26 cellular contexts compared by ENCODE assay signal in the genomic region with DNA sequence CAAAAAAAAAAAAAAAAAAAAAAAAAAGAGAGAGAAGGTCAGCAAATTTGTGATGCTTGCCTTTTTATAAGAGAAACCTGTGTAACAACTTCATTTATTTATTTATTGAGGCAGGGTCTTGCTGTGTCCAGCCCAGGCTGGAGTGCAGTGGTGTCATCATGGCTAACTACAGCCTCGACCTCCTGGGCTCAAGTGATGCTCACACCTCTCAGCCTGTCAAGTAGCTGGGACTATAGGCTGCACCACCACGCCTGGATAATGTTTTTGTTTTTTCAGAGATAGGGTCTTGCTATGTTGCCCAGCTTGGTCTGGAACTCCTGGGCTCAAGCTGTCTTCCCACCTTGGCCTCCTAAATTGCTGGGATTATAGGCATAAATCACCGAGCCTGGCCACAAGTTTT. TPM values are rescaled to one million over a fixed set of nuclear protein-coding genes. Genes with fewer than 3 reads are reported as not detected.
DNase-seq lines count a peak whose midpoint lies in the region; ATAC-seq, FAIRE-seq and TF ChIP-seq lines count a peak whose summit lies in the region.
"Had no signal": no experiment of that assay in that cellular context is flagged by ENCODE, and none has a peak within 500 bp of the region (broad histone marks: within the 10 kb centered on the region; RNA-seq: fewer than 3 reads in every experiment).

No MANE protein-coding gene starts in this region.

- CTCF ChIA-PET in endothelial cell of umbilical vein (lab: Charles Lee), result interaction anchor here (1.4 kb wide), 1 partner anchor 9 kb away, joined by 3 read pairs; no protein-coding TSS in a partner anchor

- peaks cover 0 to 5% of the 10 kb centered on the region in 2 experiments for H3K36me3 ChIP-seq in endothelial cell of umbilical vein (ENCODE audit: control insufficient read depth in 2 of 2, extremely low read depth in 1 of 2, insufficient read depth in 2 of 2, low read length in 2 of 2)
- H3K36me3 ChIP-seq: BLaER1 treated with 17β-estradiol and CSF1 and Interleukin-3, amounts not matched to agents 10 nM and 100 nM had no signal

- H3K4me1 ChIP-seq in endothelial cell of umbilical vein (ENCODE audit: control insufficient read depth, extremely low read depth, insufficient read depth, low read length), result no peaks in the 10 kb centered on the region
- H3K4me1 ChIP-seq: HAP-1 had no signal

- peak; percentile 32 for DNase-seq in activated CD8-positive, alpha-beta memory T cell treated with anti-CD3 and anti-CD28 coated beads, Interleukin-2, amount 50 U/mL, for 48 hours
- no peak for DNase-seq in activated CD8-positive, alpha-beta memory T cell treated with anti-CD3 and anti-CD28 coated beads for 24 hours
- DNase-seq in endothelial cell of umbilical vein (ENCODE audit: low read depth, low spot score) (no peak), NCI-H774 (lab: John Stamatoyannopoulos, UW) (no peak), GM12891 (ENCODE audit: insufficient read length, low spot score) (no peak), activated T-cell treated with anti-CD3 and anti-CD28 coated beads for 4 hours (no peak)
- DNase-seq in stimulated activated effector memory CD8-positive, alpha-beta T cell treated with anti-CD3 and anti-CD28 coated beads, Interleukin-12 subunit alpha, Interleukin-12 subunit beta, amount 100 ng/mL, for 72 hours (ENCODE audit: low spot score in 2 of 2), result no peak
- DNase-seq: Calu3; CD4-positive, alpha-beta T cell; COR-L47; DMS53; DMS79 treated with DMSO at 0.1 percent for 48 hours; GF-D8; GOT3; HFFc6 had no signal

- H3K9me1 ChIP-seq in endothelial cell of umbilical vein (replicated peaks; ENCODE audit: control insufficient read depth, extremely low read depth, insufficient read depth, low read length), result no peaks in the 10 kb centered on the region

- no TSS peak for BruUV-seq in endothelial cell of umbilical vein (replicated peaks; lab: Mats Ljungman, UMichigan)

- no peaks in the 10 kb centered on the region for H3K4me1 Mint-ChIP-seq in stimulated activated effector memory CD8-positive, alpha-beta T cell treated with anti-CD3 and anti-CD28 coated beads, Interleukin-12 subunit alpha, Interleukin-12 subunit beta, amount 100 ng/mL, for 72 hours
- H3K4me1 Mint-ChIP-seq: B cell, CD14-positive monocyte had no signal

- H3K9me3 Mint-ChIP-seq in stimulated activated effector memory CD8-positive, alpha-beta T cell treated with anti-CD3 and anti-CD28 coated beads, Interleukin-12 subunit alpha, Interleukin-12 subunit beta, amount 100 ng/mL, for 72 hours, result no peaks in the 10 kb centered on the region
- H3K9me3 Mint-ChIP-seq: CD4-positive, alpha-beta T cell; HFFc6 had no signal

- no peak overlapping the region for H3K9ac ChIP-seq in endothelial cell of umbilical vein (replicated peaks; ENCODE audit: extremely low read depth, insufficient read depth, low read length)
- H3K9ac ChIP-seq: BLaER1 treated with 17β-estradiol and CSF1 and Interleukin-3, amounts not matched to agents 10 nM and 100 nM had no signal

- ATAC-seq in stimulated activated effector memory CD8-positive, alpha-beta T cell treated with anti-CD3 and anti-CD28 coated beads, Interleukin-12 subunit alpha, Interleukin-12 subunit beta, amount 100 ng/mL, for 72 hours, result no peak

- no peak overlapping the region for H2AFZ ChIP-seq in endothelial cell of umbilical vein (ENCODE audit: low read depth, low read length)

- intact Hi-C loops in endothelial cell of umbilical vein (cut with micrococcal nuclease), result no loop called here

- no peak for TF ChIP-seq POLR2A in endothelial cell of umbilical vein (IDR thresholded peaks at IDR 0.05; ENCODE audit: low read depth, low read length)
- no peak for TF ChIP-seq POLR2A in GM12891 (IDR thresholded peaks at IDR 0.05; ENCODE audit: low read depth, low read length)

- no peaks in the 10 kb centered on the region for H3K9me3 ChIP-seq in endothelial cell of umbilical vein (replicated peaks; ENCODE audit: control insufficient read depth, insufficient read depth, low read length)
- H3K9me3 ChIP-seq: HAP-1 had no signal

- dilution Hi-C loops in endothelial cell of umbilical vein (cut with MboI; ENCODE audit: extremely low pct_ligation_motif_present, low sequenced_read_pairs), result no loop called here

- H3K27me3 ChIP-seq in endothelial cell of umbilical vein (ENCODE audit: control insufficient read depth in 2 of 2, insufficient read depth in 2 of 2, low read length in 2 of 2), result no peaks in the 10 kb centered on the region
- H3K27me3 ChIP-seq: BLaER1 treated with 17β-estradiol and CSF1 and Interleukin-3, amounts not matched to agents 10 nM and 100 nM had no signal

- H3K4me2 ChIP-seq in endothelial cell of umbilical vein (ENCODE audit: insufficient read depth, low read length), result no peak overlapping the region
- H3K4me2 ChIP-seq: BLaER1 treated with 17β-estradiol and CSF1 and Interleukin-3, amounts not matched to agents 10 nM and 100 nM had no signal

- H3K79me2 ChIP-seq in endothelial cell of umbilical vein (ENCODE audit: control insufficient read depth, insufficient read depth, low read length), result no peaks in the 10 kb centered on the region

- H3K27ac Mint-ChIP-seq in stimulated activated effector memory CD8-positive, alpha-beta T cell treated with anti-CD3 and anti-CD28 coated beads, Interleukin-12 subunit alpha, Interleukin-12 subunit beta, amount 100 ng/mL, for 72 hours, result peak overlapping the region; percentile 17
- H3K27ac Mint-ChIP-seq: B cell; CD14-positive monocyte; CD4-positive, alpha-beta T cell; HFFc6 had no signal

- peak; percentile 63 for FAIRE-seq in endothelial cell of umbilical vein (lab: Jason Lieb, UNC)
- FAIRE-seq in GM12891 (lab: Jason Lieb, UNC), result no peak
- FAIRE-seq: A204.1, GM12892, H54 had no signal

- H3K4me3 Mint-ChIP-seq in stimulated activated effector memory CD8-positive, alpha-beta T cell treated with anti-CD3 and anti-CD28 coated beads, Interleukin-12 subunit alpha, Interleukin-12 subunit beta, amount 100 ng/mL, for 72 hours, result no peak overlapping the region
- H3K4me3 Mint-ChIP-seq: B cell; CD14-positive monocyte; CD4-positive, alpha-beta T cell; HFFc6 had no signal

- H3K27ac ChIP-seq in endothelial cell of umbilical vein (ENCODE audit: insufficient read depth, low read depth, low read length), result no peak overlapping the region
- H3K27ac ChIP-seq: 22Rv1; BLaER1 treated with 17β-estradiol and CSF1 and Interleukin-3, amounts not matched to agents 10 nM and 100 nM had no signal

- H4K20me1 ChIP-seq in endothelial cell of umbilical vein (replicated peaks; ENCODE audit: control insufficient read depth, extremely low read depth, insufficient read depth, low read length), result no peaks in the 10 kb centered on the region
- H4K20me1 ChIP-seq: BLaER1 treated with 17β-estradiol and CSF1 and Interleukin-3, amounts not matched to agents 10 nM and 100 nM had no signal

- H3K36me3 Mint-ChIP-seq in stimulated activated effector memory CD8-positive, alpha-beta T cell treated with anti-CD3 and anti-CD28 coated beads, Interleukin-12 subunit alpha, Interleukin-12 subunit beta, amount 100 ng/mL, for 72 hours, result no peaks in the 10 kb centered on the region

- POLR2A ChIA-PET in endothelial cell of umbilical vein (lab: Charles Lee), result no interaction called here

- no peak overlapping the region for H3K4me3 ChIP-seq in endothelial cell of umbilical vein (replicated peaks in 1 of 3; ENCODE audit: insufficient read depth in 1 of 3, low read depth in 1 of 3, low read length in 3 of 3)
- H3K4me3 ChIP-seq: BLaER1 treated with 17β-estradiol and CSF1 and Interleukin-3, amounts not matched to agents 10 nM and 100 nM; HAP-1 had no signal

- no peak for TF ChIP-seq CTCF in endothelial cell of umbilical vein (IDR thresholded peaks at IDR 0.05; ENCODE audit: extremely low read depth in 1 of 2, insufficient read depth in 1 of 2, low read depth in 1 of 2, low read length in 2 of 2)

TF ChIP-seq in endothelial cell of umbilical vein, 7 proteins besides CTCF, POLR2A, EP300 and RAD21:
- TF ChIP-seq MYC (IDR thresholded peaks at IDR 0.05; ENCODE audit: low read depth, low read length) (no peak), JUN (IDR thresholded peaks at IDR 0.05; ENCODE audit: borderline replicate concordance, insufficient read depth, insufficient read length, low read depth) (no peak), POLR2AphosphoS5 (IDR thresholded peaks at IDR 0.05; ENCODE audit: insufficient read depth, low read depth, low read length) (no peak), FOS (IDR thresholded peaks at IDR 0.05; ENCODE audit: borderline replicate concordance, insufficient read depth, low read length) (no peak)

TF ChIP-seq in GM12891, 5 proteins besides CTCF, POLR2A, EP300 and RAD21:
- TF ChIP-seq POU2F2 (IDR thresholded peaks at IDR 0.05; ENCODE audit: low read depth, low read length), result no peak
- no peak for TF ChIP-seq TAF1 (IDR thresholded peaks at IDR 0.05; ENCODE audit: low read depth, low read length)
- no peak for TF ChIP-seq SPI1 (IDR thresholded peaks at IDR 0.05; ENCODE audit: low read depth, low read length)
- TF ChIP-seq POLR2AphosphoS5 (IDR thresholded peaks at IDR 0.05; ENCODE audit: low read depth, low read length), result no peak

RNA-seq across cellular contexts. Expression of a gene that starts 42.4 kb away (rescaled TPM):
- total RNA-seq in endothelial cell of umbilical vein, result 223 and 229 TPM in 2 replicates
- 214 and 239 TPM in 2 replicates for polyA plus RNA-seq in endothelial cell of umbilical vein
- 134 and 175 TPM in 2 replicates for polyA plus RNA-seq in endothelial cell of umbilical vein (2011; cell fraction: cytosol; rRNA removed)
- polyA plus RNA-seq in endothelial cell of umbilical vein (2011; cell fraction: nucleus; rRNA removed), result 67.9 and 94.8 TPM in 2 replicates
- polyA plus RNA-seq in endothelial cell of umbilical vein (2012), result 58.7 and 150 TPM in 2 replicates
- polyA minus RNA-seq in endothelial cell of umbilical vein, result 603 and 660 TPM in 2 replicates
- polyA minus RNA-seq in endothelial cell of umbilical vein (2011; cell fraction: cytosol; rRNA and poly(A)+ RNA removed), result 115 TPM
- 69.1 and 71.3 TPM in 2 replicates for polyA minus RNA-seq in endothelial cell of umbilical vein (2011; cell fraction: nucleus; rRNA and poly(A)+ RNA removed)
- 59.4 TPM for polyA plus RNA-seq in GM12891 (2012; ENCODE audit: low read depth, missing spikeins)

RNA-seq across cellular contexts. Expression of a gene that starts 43.4 kb away (rescaled TPM):
- not detected in 2 replicates for total RNA-seq in endothelial cell of umbilical vein
- not detected in 2 replicates for polyA plus RNA-seq in endothelial cell of umbilical vein
- polyA plus RNA-seq in endothelial cell of umbilical vein (2011; cell fraction: cytosol; rRNA removed), result not detected in 2 replicates
- not detected in 2 replicates for polyA plus RNA-seq in endothelial cell of umbilical vein (2011; cell fraction: nucleus; rRNA removed)
- not detected in 2 replicates for polyA plus RNA-seq in endothelial cell of umbilical vein (2012)
- not detected in 2 replicates for polyA minus RNA-seq in endothelial cell of umbilical vein
- not detected for polyA minus RNA-seq in endothelial cell of umbilical vein (2011; cell fraction: cytosol; rRNA and poly(A)+ RNA removed)
- polyA minus RNA-seq in endothelial cell of umbilical vein (2011; cell fraction: nucleus; rRNA and poly(A)+ RNA removed), result not detected in 2 replicates
- 0.27 TPM for polyA plus RNA-seq in GM12891 (2012; ENCODE audit: low read depth, missing spikeins)
- total RNA-seq: Daoy, G401, HFFc6 had no signal
- polyA plus RNA-seq: AG04450 had no signal
